ENCODE assay signal across 25 cellular contexts in genomic region chr4:157018920-157019490, GRCh38. TPM values are rescaled to one million over a fixed set of nuclear protein-coding genes. Genes with fewer than 3 reads are reported as not detected.
"Had no signal": no experiment of that assay in that cellular context is flagged by ENCODE, and none has a peak within 500 bp of the region (broad histone marks: within the 10 kb centered on the region; RNA-seq: fewer than 3 reads in every experiment).

No MANE protein-coding gene starts in this region.

- H3K36me3 ChIP-seq: colonic mucosa, esophagus squamous epithelium, gastrocnemius medialis, left lung, lower lobe of right lung had no signal

- H3K27me3 ChIP-seq: colonic mucosa, esophagus squamous epithelium, gastrocnemius medialis, hepatocyte, left lung had no signal

- H3K79me2 ChIP-seq: hepatocyte had no signal

- ATAC-seq: effector memory CD8-positive, alpha-beta T cell; esophagus mucosa; gastrocnemius medialis; left lung; lower lobe of right lung; mucosa of descending colon had no signal

- H3K27ac ChIP-seq: colonic mucosa, epithelial cell of prostate, esophagus squamous epithelium, gastrocnemius medialis, hepatocyte, left lung, lower lobe of right lung had no signal

- H3K9me3 ChIP-seq: colonic mucosa, esophagus squamous epithelium, gastrocnemius medialis, left lung, lower lobe of right lung, mucosa of descending colon had no signal

- H3K4me1 ChIP-seq: colonic mucosa, esophagus squamous epithelium, gastrocnemius medialis, left lung, lower lobe of right lung had no signal

- H2AFZ ChIP-seq: hepatocyte had no signal

- H3K4me3 ChIP-seq: colonic mucosa, esophagus squamous epithelium, gastrocnemius medialis, hepatocyte, left lung, lower lobe of right lung, mucosa of descending colon had no signal

- H3K4me2 ChIP-seq: hepatocyte had no signal

- DNase-seq: cerebellar nuclear complex; colonic mucosa; cortex of kidney; effector CD8-positive, alpha-beta T cell; effector memory CD8-positive, alpha-beta T cell; endodermal cell; erythroblast; esophagus squamous epithelium; foreskin fibroblast; foreskin melanocyte; gastrocnemius medialis; glutamatergic neuron; head of caudate nucleus; hypothalamus; immature natural killer cell; islet precursor cell; kidney; kidney glomerular epithelial cell; left lung; lower lobe of right lung; mesenchymal stem cell; mucosa of descending colon had no signal

RNA-seq across cellular contexts. Expression of gene GLRB, which starts 56.9 kb away (rescaled TPM):
- total RNA-seq: esophagus mucosa had no signal
- polyA plus RNA-seq: immature natural killer cell had no signal
